Comparison of ENCODE assay signal across 11 cellular contexts in the genomic region with DNA sequence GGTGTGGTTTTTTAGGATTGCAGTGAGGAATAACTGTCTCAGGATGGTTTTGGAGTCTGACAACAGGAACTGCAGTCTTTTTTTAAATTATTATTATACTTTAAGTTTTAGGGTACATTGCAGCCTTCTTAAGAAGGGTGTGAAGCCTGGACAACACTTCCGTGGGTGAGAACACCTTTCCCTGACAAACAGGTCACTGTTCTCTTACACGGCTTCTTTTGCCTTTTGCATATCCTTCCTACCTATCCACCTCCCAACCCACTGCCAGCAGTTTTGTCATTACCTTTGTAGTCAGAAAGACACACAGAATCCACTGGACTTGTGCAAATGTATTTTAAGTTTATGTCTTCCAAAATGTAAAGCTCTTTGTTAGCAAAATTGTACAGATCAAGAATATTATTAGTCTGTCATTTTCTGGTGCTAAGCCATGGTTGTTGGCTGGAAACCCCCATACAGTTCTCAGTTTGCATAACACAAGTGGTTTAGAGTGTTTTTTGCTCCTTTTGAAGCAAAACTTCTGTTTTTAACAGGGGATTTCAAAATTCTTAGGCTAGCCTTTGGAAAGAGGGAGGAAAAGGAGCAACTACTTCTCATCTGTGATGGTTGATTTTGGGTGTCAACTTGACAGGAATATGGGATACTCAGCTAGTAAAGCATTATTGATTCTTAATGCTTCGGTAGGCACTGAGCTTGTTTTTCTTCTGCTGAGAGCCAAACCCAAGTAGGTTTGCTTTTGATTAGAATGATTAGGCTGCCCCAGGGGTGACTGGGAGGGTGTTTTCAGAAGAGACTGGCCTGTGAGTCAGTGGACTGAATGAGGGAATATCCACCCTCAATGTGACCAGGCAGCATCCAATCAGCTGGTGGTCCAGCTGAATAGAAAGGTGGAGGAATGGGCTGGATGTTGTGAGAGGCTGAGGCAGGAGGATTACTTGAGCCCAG. TPM values are rescaled to one million over a fixed set of nuclear protein-coding genes. Genes with fewer than 3 reads are reported as not detected.
DNase-seq lines count a peak whose midpoint lies in the region; ATAC-seq and TF ChIP-seq lines count a peak whose summit lies in the region.
"Had no signal": no experiment of that assay in that cellular context is flagged by ENCODE, and none has a peak within 500 bp of the region (broad histone marks: within the 10 kb centered on the region; RNA-seq: fewer than 3 reads in every experiment).

No MANE protein-coding gene starts in this region.

- 39 to 62% methylated on average over 3 of the region's 3 CpGs for WGBS in sigmoid colon, 2 donors

- DNase-seq in HuH-7 (ENCODE audit: low spot score) (no peak), SKM-1 treated with dmso at 0.1 percent for 144 hours (lab: John Stamatoyannopoulos, UW; ENCODE audit: unreplicated experiment) (no peak), sigmoid colon (no peak), SHP77 (lab: John Stamatoyannopoulos, UW) (no peak)
- DNase-seq: MV-4-11 had no signal

- peak overlapping the region; percentile 19 for H2AFZ ChIP-seq in parathyroid adenoma

- intact Hi-C loops in sigmoid colon (cut with DNase I): no loop called here

- TF ChIP-seq EP300 in sigmoid colon (IDR thresholded peaks at IDR 0.05): no peak

- H3K4me1 ChIP-seq in parathyroid adenoma (no peaks in the 10 kb centered on the region), sigmoid colon (no peaks in the 10 kb centered on the region)
- H3K4me1 ChIP-seq: tibial nerve had no signal

- no peak overlapping the region for H3K4me3 ChIP-seq in parathyroid adenoma (ENCODE audit: low read depth, low read length)
- no peak overlapping the region for H3K4me3 ChIP-seq in sigmoid colon
- H3K4me3 ChIP-seq: lung, tibial nerve had no signal

- H3K4me2 ChIP-seq in parathyroid adenoma (ENCODE audit: low read length): no peak overlapping the region

- no peaks in the 10 kb centered on the region for H3K79me2 ChIP-seq in parathyroid adenoma

- no peaks in the 10 kb centered on the region for H3K36me3 ChIP-seq in parathyroid adenoma (ENCODE audit: control insufficient read depth, insufficient read depth, low read length)
- no peaks in the 10 kb centered on the region for H3K36me3 ChIP-seq in sigmoid colon
- H3K36me3 ChIP-seq: tibial nerve had no signal

- peak; percentile 56 for ATAC-seq in GM18873 (IDR thresholded peaks at IDR 0.05; ENCODE audit: low FRiP score, unreplicated experiment)
- peak; percentile 65 for ATAC-seq in GM21723 (IDR thresholded peaks at IDR 0.05; ENCODE audit: unreplicated experiment)
- ATAC-seq in HG03432 (IDR thresholded peaks at IDR 0.05; ENCODE audit: unreplicated experiment): peak; percentile 79

- H3K9ac ChIP-seq in parathyroid adenoma: no peak overlapping the region

- TF ChIP-seq CTCF in parathyroid adenoma (IDR thresholded peaks at IDR 0.05) (no peak), sigmoid colon (IDR thresholded peaks at IDR 0.05) (no peak)

- no peak for TF ChIP-seq POLR2A in sigmoid colon (IDR thresholded peaks at IDR 0.05)

- H3K9me3 ChIP-seq in parathyroid adenoma (ENCODE audit: control insufficient read depth, low read length) (no peaks in the 10 kb centered on the region), sigmoid colon (no peaks in the 10 kb centered on the region)

- no peak overlapping the region for H3K27ac ChIP-seq in parathyroid adenoma
- H3K27ac ChIP-seq in sigmoid colon: no peak overlapping the region
- H3K27ac ChIP-seq: tibial nerve had no signal

- H3K27me3 ChIP-seq in parathyroid adenoma (ENCODE audit: control insufficient read depth, insufficient read depth, low read length) (no peaks in the 10 kb centered on the region), sigmoid colon (no peaks in the 10 kb centered on the region)
- H3K27me3 ChIP-seq: tibial nerve had no signal

RNA-seq across cellular contexts. Expression of a gene that starts 29.4 kb away (rescaled TPM):
- total RNA-seq in sigmoid colon: 10 to 100 TPM; 14.4 to 25.7 (median 18.8) TPM
- 10 to 100 TPM in 2 of 3 donors, 1 to 10 TPM in 1; 9.2 to 12.0 (median 11.3) TPM for polyA plus RNA-seq in sigmoid colon
